ENCODE assay signal across 10 cellular contexts in the genomic region with DNA sequence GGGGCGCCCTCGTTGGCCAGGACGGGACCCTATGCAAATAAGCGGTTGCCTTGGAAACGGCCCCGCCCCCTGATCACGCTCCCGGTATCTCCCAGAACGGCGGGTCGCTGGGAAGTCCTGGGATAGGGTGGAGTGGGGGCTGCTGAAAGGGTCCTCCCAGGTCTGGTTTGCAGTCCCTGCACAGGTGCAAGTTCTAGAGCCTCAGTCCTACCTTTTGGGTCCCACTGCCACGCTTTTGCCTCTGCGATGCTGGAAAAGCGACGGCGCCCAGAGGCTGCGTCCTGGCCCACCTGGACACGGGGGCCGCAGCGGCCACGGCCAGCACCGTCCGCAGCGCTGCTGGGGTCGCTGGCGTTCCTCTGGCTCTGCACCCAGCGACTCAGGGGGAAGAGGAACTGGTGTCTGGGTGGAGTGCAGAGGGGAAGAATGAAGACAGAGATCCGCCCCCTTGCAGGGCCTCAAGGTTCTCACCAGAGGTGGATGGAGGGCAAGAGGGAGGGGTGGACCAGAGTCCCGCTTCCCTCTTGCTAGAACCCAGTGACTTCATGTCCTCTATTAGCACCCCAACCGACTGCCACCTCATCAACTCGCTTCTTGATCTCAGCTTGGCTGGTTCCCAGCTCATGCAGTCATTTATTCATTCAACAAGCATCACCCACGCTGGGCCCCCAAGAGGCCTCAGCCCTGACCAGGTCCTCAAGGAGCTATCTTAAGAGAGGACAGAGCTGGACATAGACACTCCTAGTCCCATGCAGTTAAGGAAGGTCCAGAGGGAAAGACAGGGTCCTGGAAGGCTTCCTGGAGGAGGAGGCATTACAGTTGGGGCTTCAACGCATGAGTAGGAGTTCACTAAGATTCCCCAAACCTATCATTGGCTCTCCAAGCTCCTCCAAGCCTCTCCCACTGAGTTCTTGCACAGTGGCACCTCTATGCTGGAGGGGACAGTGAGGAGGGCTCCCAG. TPM values are rescaled to one million over a fixed set of nuclear protein-coding genes. Genes with fewer than 3 reads are reported as not detected.
DNase-seq lines count a peak whose midpoint lies in the region; ATAC-seq, FAIRE-seq and TF ChIP-seq lines count a peak whose summit lies in the region.
"Had no signal": no experiment of that assay in that cellular context is flagged by ENCODE, and none has a peak within 500 bp of the region (broad histone marks: within the 10 kb centered on the region; RNA-seq: fewer than 3 reads in every experiment).

A gene (minus strand): TSS at position 381 of the 961 bp plus-strand sequence. CDS start 659 bp downstream, outside the sequence.

- no peak within 1 kb of the TSS for H2AFZ ChIP-seq in parathyroid adenoma

- ATAC-seq in Right ventricle myocardium inferior = peak; percentile 59
- ATAC-seq in HG03378 (IDR thresholded peaks at IDR 0.05; ENCODE audit: unreplicated experiment) = no peak

- FAIRE-seq in GM12892 (lab: Jason Lieb, UNC) = peak; percentile 74
- FAIRE-seq: endometrium had no signal

- H3K9ac ChIP-seq in parathyroid adenoma = no peak within 1 kb of the TSS

- H3K27ac Mint-ChIP-seq in HFFc6 = no peak within 1 kb of the TSS
- H3K27ac Mint-ChIP-seq: T-helper 1 cell treated with Interleukin-12 subunit alpha and Interleukin-12 subunit beta and Interleukin-4 antibody, amounts not matched to agents 30 μg/mL and 1 μg/mL, for 36 hours had no signal

- H3K27me3 ChIP-seq in parathyroid adenoma (ENCODE audit: control insufficient read depth, insufficient read depth, low read length) = no peaks in the 10 kb centered on the region

- no peaks in the 10 kb centered on the region for H3K79me2 ChIP-seq in parathyroid adenoma

- peak within 1 kb of the TSS; percentile 38 for H3K4me2 ChIP-seq in parathyroid adenoma (ENCODE audit: low read length)

- TF ChIP-seq CTCF in parathyroid adenoma (IDR thresholded peaks at IDR 0.05) (no peak), HFFc6 (IDR thresholded peaks at IDR 0.05) (no peak)

- 0 out of 2 replicates have a peak, but pooled peaks have one; percentile 33 for TF ChIP-seq POLR2A in GM12892 (IDR thresholded peaks at IDR 0.05; ENCODE audit: low read depth, low read length)

- no peak for DNase-seq in GM12892 (ENCODE audit: insufficient read length)
- DNase-seq in NOMO-1 treated with dmso at 0.1 percent for 144 hours (lab: John Stamatoyannopoulos, UW; ENCODE audit: unreplicated experiment) = peak; percentile 98
- peak; percentile 86 for DNase-seq in Right ventricle myocardium inferior (ENCODE audit: missing footprints)
- DNase-seq in epidermal melanocyte (ENCODE audit: insufficient read length, low spot score) = no peak
- DNase-seq in HFFc6 = no peak
- DNase-seq in NCI-H2171 treated with DMSO at 0.1 percent for 48 hours (lab: John Stamatoyannopoulos, UW) = no peak

- peak within 1 kb of the TSS; percentile 4 for H3K27ac ChIP-seq in parathyroid adenoma

- no peak within 1 kb of the TSS for H3K4me3 Mint-ChIP-seq in HFFc6
- H3K4me3 Mint-ChIP-seq: T-helper 1 cell treated with Interleukin-12 subunit alpha and Interleukin-12 subunit beta and Interleukin-4 antibody, amounts not matched to agents 30 μg/mL and 1 μg/mL, for 36 hours had no signal

- H3K9me3 ChIP-seq in parathyroid adenoma (ENCODE audit: control insufficient read depth, low read length) = no peaks in the 10 kb centered on the region

- peaks cover 5% of the 10 kb centered on the region for H3K4me1 ChIP-seq in parathyroid adenoma

- peaks cover 22% of the 10 kb centered on the region; the same call in 1 of the 2 replicates for H3K4me1 Mint-ChIP-seq in HFFc6 (ENCODE audit: low read depth)

- no peaks in the 10 kb centered on the region for H3K36me3 Mint-ChIP-seq in HFFc6 (ENCODE audit: low read depth)

- no peaks in the 10 kb centered on the region for H3K36me3 ChIP-seq in parathyroid adenoma (ENCODE audit: control insufficient read depth, insufficient read depth, low read length)

- peaks cover 2% of the 10 kb centered on the region; the same call in 1 of the 2 replicates for H3K27me3 Mint-ChIP-seq in HFFc6 (ENCODE audit: insufficient read depth)

- H3K4me3 ChIP-seq in parathyroid adenoma (ENCODE audit: low read depth, low read length) = no peak within 1 kb of the TSS

- intact Hi-C loops in Right ventricle myocardium inferior (cut with DNase I) = loop anchor here (5.0 kb wide), 1 partner anchor 125 kb away; a partner anchor contains a TSS

- H3K9me3 Mint-ChIP-seq in HFFc6 = no peaks in the 10 kb centered on the region
- H3K9me3 Mint-ChIP-seq: T-helper 1 cell treated with Interleukin-12 subunit alpha and Interleukin-12 subunit beta and Interleukin-4 antibody, amounts not matched to agents 30 μg/mL and 1 μg/mL, for 36 hours had no signal

RNA-seq across cellular contexts. Expression of the gene that starts here (rescaled TPM):
- 1.1 TPM for polyA plus RNA-seq in GM12892 (2012; ENCODE audit: missing spikeins)
- total RNA-seq in Right ventricle myocardium inferior = 5.0 TPM
- not detected for total RNA-seq in HFFc6 (2021; fragmentation: NEBNext Ultra II Directional; extraction: Animal tissue kit (Norgen Biotek cat#: 25700))

Comparison
In these comparisons a context has a peak if more than half of its experiments do, and no peak if none do; other contexts are left out.
1. DNase-seq: peak in NOMO-1 treated with dmso at 0.1 percent for 144 hours (single experiment) and Right ventricle myocardium inferior (single experiment); none in GM12892 (single experiment), epidermal melanocyte (single experiment), HFFc6 (single experiment) and NCI-H2171 treated with DMSO at 0.1 percent for 48 hours (single experiment).